Comparison of ENCODE assay signal across 1 cellular context in the genomic region with DNA sequence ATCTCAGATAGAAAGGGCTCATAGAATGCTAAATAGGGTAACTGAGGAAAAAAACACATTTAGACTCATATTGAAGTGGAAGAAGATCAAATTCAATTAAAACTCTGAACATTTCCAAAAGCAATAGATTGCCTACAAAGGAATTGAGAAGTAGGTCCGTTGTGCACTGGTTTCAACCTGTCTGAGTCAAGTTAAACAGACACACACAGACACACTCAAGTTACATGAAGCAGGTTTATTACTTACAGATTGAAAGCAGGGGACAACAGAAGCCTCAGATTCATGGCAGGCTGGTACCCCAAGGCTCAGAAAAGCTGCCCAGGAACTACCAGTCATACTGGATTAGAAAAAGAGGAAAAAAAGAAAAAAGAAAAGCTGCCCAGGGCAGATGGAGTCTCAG.
TF ChIP-seq lines count a peak whose summit lies in the region.

No MANE protein-coding gene starts in this region.

TF ChIP-seq in SK-N-SH, 30 proteins besides CTCF, POLR2A, EP300 and RAD21 (continued from another document):
- TF ChIP-seq, protein P1, sequence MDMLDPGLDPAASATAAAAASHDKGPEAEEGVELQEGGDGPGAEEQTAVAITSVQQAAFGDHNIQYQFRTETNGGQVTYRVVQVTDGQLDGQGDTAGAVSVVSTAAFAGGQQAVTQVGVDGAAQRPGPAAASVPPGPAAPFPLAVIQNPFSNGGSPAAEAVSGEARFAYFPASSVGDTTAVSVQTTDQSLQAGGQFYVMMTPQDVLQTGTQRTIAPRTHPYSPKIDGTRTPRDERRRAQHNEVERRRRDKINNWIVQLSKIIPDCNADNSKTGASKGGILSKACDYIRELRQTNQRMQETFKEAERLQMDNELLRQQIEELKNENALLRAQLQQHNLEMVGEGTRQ (IDR thresholded peaks at IDR 0.05; ENCODE audit: borderline replicate concordance, low read depth, low read length), result no peak
- TF ChIP-seq ZBTB33 (IDR thresholded peaks at IDR 0.05; ENCODE audit: borderline replicate concordance, low read depth) (no peak), MEF2A (IDR thresholded peaks at IDR 0.05; ENCODE audit: borderline replicate concordance, low read depth) (no peak), YY1 (IDR thresholded peaks at IDR 0.05; ENCODE audit: low read depth) (no peak), EZH2phosphoT487 (IDR thresholded peaks at IDR 0.05; ENCODE audit: borderline replicate concordance, low read depth) (no peak), POLR2AphosphoS5 (IDR thresholded peaks at IDR 0.05; ENCODE audit: low read depth, low read length) (no peak), RCOR1 (IDR thresholded peaks at IDR 0.05; ENCODE audit: low read length) (no peak), TEAD4 (IDR thresholded peaks at IDR 0.05; ENCODE audit: borderline replicate concordance, insufficient read depth) (no peak), SIN3A (IDR thresholded peaks at IDR 0.05; ENCODE audit: borderline replicate concordance, low read depth, low read length) (no peak), GABPA (IDR thresholded peaks at IDR 0.05; ENCODE audit: low read depth) (no peak), NRF1 (IDR thresholded peaks at IDR 0.05; ENCODE audit: low read depth, low read length) (no peak)
- TF ChIP-seq, protein P2, sequence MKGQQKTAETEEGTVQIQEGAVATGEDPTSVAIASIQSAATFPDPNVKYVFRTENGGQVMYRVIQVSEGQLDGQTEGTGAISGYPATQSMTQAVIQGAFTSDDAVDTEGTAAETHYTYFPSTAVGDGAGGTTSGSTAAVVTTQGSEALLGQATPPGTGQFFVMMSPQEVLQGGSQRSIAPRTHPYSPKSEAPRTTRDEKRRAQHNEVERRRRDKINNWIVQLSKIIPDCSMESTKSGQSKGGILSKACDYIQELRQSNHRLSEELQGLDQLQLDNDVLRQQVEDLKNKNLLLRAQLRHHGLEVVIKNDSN (IDR thresholded peaks at IDR 0.05; ENCODE audit: borderline replicate concordance, low read depth), result no peak
- TF ChIP-seq, protein P3, sequence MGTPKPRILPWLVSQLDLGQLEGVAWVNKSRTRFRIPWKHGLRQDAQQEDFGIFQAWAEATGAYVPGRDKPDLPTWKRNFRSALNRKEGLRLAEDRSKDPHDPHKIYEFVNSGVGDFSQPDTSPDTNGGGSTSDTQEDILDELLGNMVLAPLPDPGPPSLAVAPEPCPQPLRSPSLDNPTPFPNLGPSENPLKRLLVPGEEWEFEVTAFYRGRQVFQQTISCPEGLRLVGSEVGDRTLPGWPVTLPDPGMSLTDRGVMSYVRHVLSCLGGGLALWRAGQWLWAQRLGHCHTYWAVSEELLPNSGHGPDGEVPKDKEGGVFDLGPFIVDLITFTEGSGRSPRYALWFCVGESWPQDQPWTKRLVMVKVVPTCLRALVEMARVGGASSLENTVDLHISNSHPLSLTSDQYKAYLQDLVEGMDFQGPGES (IDR thresholded peaks at IDR 0.05; ENCODE audit: low read depth, low read length), result no peak
TF ChIP-seq in SK-N-SH: peak in this region for 0.
